8 cellular contexts compared by ENCODE assay signal in the genomic region with DNA sequence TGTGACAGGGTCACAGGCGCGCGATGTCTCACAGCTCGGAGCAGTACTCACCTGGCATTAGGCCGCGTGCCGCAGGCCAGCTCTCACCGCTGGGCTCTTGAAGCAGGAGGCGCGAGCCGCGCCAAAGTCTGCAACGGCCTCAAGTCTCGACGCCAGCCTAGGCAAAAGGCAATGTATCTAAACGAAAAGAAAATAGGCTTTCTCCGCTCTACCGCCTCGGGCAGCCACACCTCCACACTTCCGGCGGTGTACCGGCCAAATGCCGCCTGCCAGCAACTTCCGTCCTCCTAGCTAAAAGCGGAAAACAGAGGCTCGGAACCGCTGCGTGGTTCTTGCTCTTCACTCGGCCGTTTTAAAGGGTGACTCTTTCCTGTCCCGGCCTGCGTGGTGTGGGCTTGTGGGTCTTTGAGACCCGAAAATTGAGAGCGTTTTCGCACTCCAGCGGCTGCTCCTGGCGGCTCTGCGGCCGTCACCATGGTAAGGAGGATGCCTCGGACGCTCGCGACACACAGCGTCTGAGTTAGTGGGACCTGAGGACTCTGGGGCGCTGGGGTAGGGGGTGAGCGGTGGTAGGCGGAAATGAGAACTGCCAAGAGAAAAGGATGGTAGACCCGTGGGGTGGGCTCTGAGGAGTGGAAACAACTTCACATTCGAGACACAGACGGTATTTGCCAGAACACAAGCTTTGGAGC. TPM values are rescaled to one million over a fixed set of nuclear protein-coding genes. Genes with fewer than 3 reads are reported as not detected.
DNase-seq lines count a peak whose midpoint lies in the region; ATAC-seq and TF ChIP-seq lines count a peak whose summit lies in the region.

A gene with protein sequence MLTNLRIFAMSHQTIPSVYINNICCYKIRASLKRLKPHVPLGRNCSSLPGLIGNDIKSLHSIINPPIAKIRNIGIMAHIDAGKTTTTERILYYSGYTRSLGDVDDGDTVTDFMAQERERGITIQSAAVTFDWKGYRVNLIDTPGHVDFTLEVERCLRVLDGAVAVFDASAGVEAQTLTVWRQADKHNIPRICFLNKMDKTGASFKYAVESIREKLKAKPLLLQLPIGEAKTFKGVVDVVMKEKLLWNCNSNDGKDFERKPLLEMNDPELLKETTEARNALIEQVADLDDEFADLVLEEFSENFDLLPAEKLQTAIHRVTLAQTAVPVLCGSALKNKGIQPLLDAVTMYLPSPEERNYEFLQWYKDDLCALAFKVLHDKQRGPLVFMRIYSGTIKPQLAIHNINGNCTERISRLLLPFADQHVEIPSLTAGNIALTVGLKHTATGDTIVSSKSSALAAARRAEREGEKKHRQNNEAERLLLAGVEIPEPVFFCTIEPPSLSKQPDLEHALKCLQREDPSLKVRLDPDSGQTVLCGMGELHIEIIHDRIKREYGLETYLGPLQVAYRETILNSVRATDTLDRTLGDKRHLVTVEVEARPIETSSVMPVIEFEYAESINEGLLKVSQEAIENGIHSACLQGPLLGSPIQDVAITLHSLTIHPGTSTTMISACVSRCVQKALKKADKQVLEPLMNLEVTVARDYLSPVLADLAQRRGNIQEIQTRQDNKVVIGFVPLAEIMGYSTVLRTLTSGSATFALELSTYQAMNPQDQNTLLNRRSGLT (minus strand): TSS at position 231 of the 692 bp plus-strand sequence. CDS start 3,375 bp downstream, outside the sequence.
TSS of gene NSA2 (plus strand) at position 363 of the 692 bp plus-strand sequence. CDS start at position 475, 112 bp downstream.

- peak; percentile 95 for ATAC-seq in stimulated activated naive CD8-positive, alpha-beta T cell treated with anti-CD3 and anti-CD28 coated beads, Interleukin-15, amount 100 ng/mL, for 72 hours

- H3K27me3 ChIP-seq in H7 (ENCODE audit: control insufficient read depth, insufficient read depth, low read length), result no peaks in the 10 kb centered on the region

- TF ChIP-seq CTCF in fibroblast of the aortic adventitia (IDR thresholded peaks at IDR 0.05; ENCODE audit: insufficient read depth, low read length) (no peak), nephron progenitor cell (IDR thresholded peaks at IDR 0.05) (no peak)

- no peaks in the 10 kb centered on the region for H3K27me3 Mint-ChIP-seq in nephron progenitor cell (ENCODE audit: low read depth, poor library complexity)
- no peaks in the 10 kb centered on the region for H3K27me3 Mint-ChIP-seq in stimulated activated naive CD8-positive, alpha-beta T cell treated with anti-CD3 and anti-CD28 coated beads, Interleukin-15, amount 100 ng/mL, for 72 hours

- H3K4me3 Mint-ChIP-seq in nephron progenitor cell, result peak within 1 kb of the TSS; percentile 100
- peak within 1 kb of the TSS; percentile 100 for H3K4me3 Mint-ChIP-seq in stimulated activated naive CD8-positive, alpha-beta T cell treated with anti-CD3 and anti-CD28 coated beads, Interleukin-15, amount 100 ng/mL, for 72 hours

- DNase-seq in ELF-1 (ENCODE audit: low read depth, low spot score), result peak; percentile 98
- DNase-seq in H7, result peak; percentile 81
- peak; percentile 89 for DNase-seq in M059J (ENCODE audit: low read depth)
- DNase-seq in SHP77 (lab: John Stamatoyannopoulos, UW), result peak; percentile 85 to 87
- peak; percentile 98 for DNase-seq in activated effector memory CD4-positive, alpha-beta T cell treated with anti-CD3 and anti-CD28 coated beads, Interleukin-2, amount 50 U/mL, for 16 hours
- DNase-seq in fibroblast of the aortic adventitia (ENCODE audit: low read depth), result peak; percentile 95
- DNase-seq in nephron progenitor cell, result peak; percentile 90
- peak; percentile 87 to 92 for DNase-seq in stimulated activated naive CD8-positive, alpha-beta T cell treated with anti-CD3 and anti-CD28 coated beads, Interleukin-15, amount 100 ng/mL, for 72 hours

- H3K27ac Mint-ChIP-seq in nephron progenitor cell, result peak within 1 kb of the TSS; percentile 99
- peak within 1 kb of the TSS; percentile 100 for H3K27ac Mint-ChIP-seq in stimulated activated naive CD8-positive, alpha-beta T cell treated with anti-CD3 and anti-CD28 coated beads, Interleukin-15, amount 100 ng/mL, for 72 hours

- H3K36me3 ChIP-seq in H7 (replicated peaks; ENCODE audit: control insufficient read depth, insufficient read depth, low read length), result peaks cover 6% of the 10 kb centered on the region

- H3K36me3 Mint-ChIP-seq in nephron progenitor cell (ENCODE audit: low read depth), result peaks cover 33% of the 10 kb centered on the region

- peaks cover 30% of the 10 kb centered on the region for H3K4me1 Mint-ChIP-seq in nephron progenitor cell
- H3K4me1 Mint-ChIP-seq in stimulated activated naive CD8-positive, alpha-beta T cell treated with anti-CD3 and anti-CD28 coated beads, Interleukin-15, amount 100 ng/mL, for 72 hours, result peaks cover 41% of the 10 kb centered on the region

- H3K9me3 Mint-ChIP-seq in nephron progenitor cell, result no peaks in the 10 kb centered on the region
- H3K9me3 Mint-ChIP-seq in stimulated activated naive CD8-positive, alpha-beta T cell treated with anti-CD3 and anti-CD28 coated beads, Interleukin-15, amount 100 ng/mL, for 72 hours, result no peaks in the 10 kb centered on the region

- H3K4me3 ChIP-seq in H7 (ENCODE audit: insufficient read depth, low read depth, low read length), result peak within 1 kb of the TSS; percentile 79
- peak within 1 kb of the TSS; percentile 98 for H3K4me3 ChIP-seq in fibroblast of the aortic adventitia (ENCODE audit: low read depth, low read length)

RNA-seq across cellular contexts. Expression of the first gene that starts in this region (rescaled TPM):
- total RNA-seq in H7 (2014; rRNA removed; shearing (Covaris generic)), result 46.8 and 54.4 TPM in 2 replicates
- 37.6 and 47.1 TPM in 2 replicates for total RNA-seq in M059J (2014; rRNA removed; shearing (Covaris generic))
- 13.6 and 31.8 TPM in 2 replicates for total RNA-seq in fibroblast of the aortic adventitia (ENCODE audit: low replicate concordance)

RNA-seq across cellular contexts. Expression of gene NSA2, which starts in this region (rescaled TPM):
- total RNA-seq in H7 (2014; rRNA removed; shearing (Covaris generic)), result 44.9 and 68.7 TPM in 2 replicates
- total RNA-seq in M059J (2014; rRNA removed; shearing (Covaris generic)), result 87.8 and 102 TPM in 2 replicates
- 144 and 168 TPM in 2 replicates for total RNA-seq in fibroblast of the aortic adventitia (ENCODE audit: low replicate concordance)

Comparison
In these comparisons a context has a peak if more than half of its experiments do, and no peak if none do; other contexts are left out.
1. Peak in every context shown above with its lines: DNase-seq, ATAC-seq and H3K4me3 ChIP-seq.